Comparison of ENCODE assay signal across 9 cellular contexts in genomic region chr17:44636562-44636961, GRCh38. TPM values are rescaled to one million over a fixed set of nuclear protein-coding genes. Genes with fewer than 3 reads are reported as not detected.
A peak's percentile ranks its signal among the peaks of the same experiment; 100 is the strongest.
DNase-seq lines count a peak whose midpoint lies in the region; ATAC-seq and TF ChIP-seq lines count a peak whose summit lies in the region.
"Had no signal": no experiment of that assay in that cellular context is flagged by ENCODE, and none has a peak within 500 bp of the region (broad histone marks: within the 10 kb centered on the region; RNA-seq: fewer than 3 reads in every experiment).

No MANE protein-coding gene starts in this region.

- no peaks in the 10 kb centered on the region for H3K36me3 Mint-ChIP-seq in CD4-positive, alpha-beta T cell (ENCODE audit: low read depth)
- H3K36me3 Mint-ChIP-seq: stimulated activated naive B cell treated with anti-CD40 and anti-IgM and Interleukin-4, amounts not matched to agents 10 μg/mL and 1 μg/mL and 100 μg/mL, for 72 hours had no signal

- peak; percentile 76 for DNase-seq in AG10803 (ENCODE audit: low read depth)
- DNase-seq in HT-29 (ENCODE audit: low spot score) = peak; percentile 38
- peak; percentile 11 for DNase-seq in SIG-M5 (lab: John Stamatoyannopoulos, UW)
- DNase-seq in globus pallidus (ENCODE audit: low spot score) = peak; percentile 5
- DNase-seq in tibial artery = no peak
- DNase-seq in iPS-NIHi11 (ENCODE audit: low spot score) = no peak
- DNase-seq in CD4-positive, alpha-beta T cell = no peak
- DNase-seq in HEK293T (ENCODE audit: extremely low spot score) = no peak
- DNase-seq: stimulated activated naive B cell treated with anti-CD40 and anti-IgM and Interleukin-4, amounts not matched to agents 10 μg/mL and 1 μg/mL and 100 μg/mL, for 72 hours had no signal

- intact Hi-C loops in tibial artery (cut with DNase I; ENCODE audit: low total_unique reads) = loop anchor here (2.0 kb wide), 1 partner anchor 54 kb away; no protein-coding TSS in a partner anchor
- intact Hi-C loops in CD4-positive, alpha-beta T cell (cut with DNase I, micrococcal nuclease) = loop anchor here (2.0 to 5.0 kb wide), 2 partner anchors 104 kb away; no protein-coding TSS in a partner anchor

- no peaks in the 10 kb centered on the region for H3K36me3 ChIP-seq in tibial artery

- H3K27ac Mint-ChIP-seq in CD4-positive, alpha-beta T cell = no peak overlapping the region
- H3K27ac Mint-ChIP-seq: stimulated activated naive B cell treated with anti-CD40 and anti-IgM and Interleukin-4, amounts not matched to agents 10 μg/mL and 1 μg/mL and 100 μg/mL, for 72 hours had no signal

- no peak for ATAC-seq in CD4-positive, alpha-beta T cell (ENCODE audit: poor library complexity)

- TF ChIP-seq CTCF in AG10803 (conservative IDR thresholded peaks at IDR 0.05; ENCODE audit: low read length) (peak; percentile 77), tibial artery (IDR thresholded peaks at IDR 0.05) (peak; percentile 54 to 92)
- no peak for TF ChIP-seq CTCF in CD4-positive, alpha-beta T cell (IDR thresholded peaks at IDR 0.05)

- H3K4me3 ChIP-seq in AG10803 (ENCODE audit: low read length) (no peak overlapping the region), tibial artery (no peak overlapping the region)

- peaks cover 0 to 2% of the 10 kb centered on the region in 2 donors for H3K27me3 ChIP-seq in tibial artery
- H3K27me3 ChIP-seq in CD4-positive, alpha-beta T cell (ENCODE audit: control insufficient read depth, insufficient read depth, low read length) = peaks cover 12% of the 10 kb centered on the region

- no peak overlapping the region for H3K27ac ChIP-seq in tibial artery
- H3K27ac ChIP-seq in CD4-positive, alpha-beta T cell (ENCODE audit: low read depth, low read length) = no peak overlapping the region

- no peaks in the 10 kb centered on the region for H3K9me3 ChIP-seq in tibial artery
- no peaks in the 10 kb centered on the region for H3K9me3 ChIP-seq in CD4-positive, alpha-beta T cell (ENCODE audit: control insufficient read depth, low read length)

- POLR2A ChIA-PET in CD4-positive, alpha-beta T cell (lab: Charles Lee) = no interaction called here
- POLR2A ChIA-PET in HEK293T (lab: Yijun Ruan, JAX) = interaction anchor here (1.2 kb wide), 1 partner anchor 103 kb away, joined by 6 read pairs; no protein-coding TSS in a partner anchor

- H3K4me1 Mint-ChIP-seq in CD4-positive, alpha-beta T cell (ENCODE audit: low read depth) = no peaks in the 10 kb centered on the region
- H3K4me1 Mint-ChIP-seq: stimulated activated naive B cell treated with anti-CD40 and anti-IgM and Interleukin-4, amounts not matched to agents 10 μg/mL and 1 μg/mL and 100 μg/mL, for 72 hours had no signal

- CTCF ChIA-PET in CD4-positive, alpha-beta T cell (lab: Charles Lee) = no interaction called here
- CTCF ChIA-PET in HEK293T (lab: Yijun Ruan, JAX) = interaction anchor here (1.0 to 1.5 kb wide), 2 partner anchors 101 to 103 kb away, joined by 4 to 32 read pairs; no protein-coding TSS in a partner anchor

- peaks cover 39% of the 10 kb centered on the region for H3K27me3 Mint-ChIP-seq in CD4-positive, alpha-beta T cell

- no peak overlapping the region for H3K4me3 Mint-ChIP-seq in CD4-positive, alpha-beta T cell
- H3K4me3 Mint-ChIP-seq: stimulated activated naive B cell treated with anti-CD40 and anti-IgM and Interleukin-4, amounts not matched to agents 10 μg/mL and 1 μg/mL and 100 μg/mL, for 72 hours had no signal

- no peaks in the 10 kb centered on the region for H3K9me3 Mint-ChIP-seq in CD4-positive, alpha-beta T cell
- H3K9me3 Mint-ChIP-seq: stimulated activated naive B cell treated with anti-CD40 and anti-IgM and Interleukin-4, amounts not matched to agents 10 μg/mL and 1 μg/mL and 100 μg/mL, for 72 hours had no signal

- no peaks in the 10 kb centered on the region for H3K4me1 ChIP-seq in tibial artery

TF ChIP-seq in HEK293T, 16 proteins besides CTCF, POLR2A, EP300 and RAD21:
- TF ChIP-seq ELF4 (IDR thresholded peaks at IDR 0.05) (no peak), LEF1 (IDR thresholded peaks at IDR 0.05; ENCODE audit: borderline replicate concordance) (no peak), L3MBTL2 (conservative IDR thresholded peaks at IDR 0.05) (no peak), FOXK2 (IDR thresholded peaks at IDR 0.05) (no peak)

RNA-seq across cellular contexts. Expression of gene MEIOC, which starts 19.7 kb away (rescaled TPM):
- total RNA-seq in HT-29 (2014; rRNA removed; shearing (Covaris generic)) = not detected in 2 replicates
- under 1 TPM in 1 of 2 experiments, not detected in 1; 0.08 TPM for total RNA-seq in CD4-positive, alpha-beta T cell

RNA-seq across cellular contexts. Expression of gene CCDC43, which starts 53.0 kb away (rescaled TPM):
- total RNA-seq in HT-29 (2014; rRNA removed; shearing (Covaris generic)) = 13.9 and 16.4 TPM in 2 replicates
- 10 to 100 TPM; 23.6 to 25.3 TPM for total RNA-seq in CD4-positive, alpha-beta T cell

Comparison
In these comparisons a context has a peak if more than half of its experiments do, and no peak if none do; other contexts are left out.
1. DNase-seq: peak in AG10803 (single experiment), HT-29 (single experiment), SIG-M5 (single experiment) and globus pallidus (single experiment); none in tibial artery (0 of 2), iPS-NIHi11 (single experiment), CD4-positive, alpha-beta T cell (0 of 10) and HEK293T (single experiment).